24 cellular contexts compared by ENCODE assay signal in the genomic region with DNA sequence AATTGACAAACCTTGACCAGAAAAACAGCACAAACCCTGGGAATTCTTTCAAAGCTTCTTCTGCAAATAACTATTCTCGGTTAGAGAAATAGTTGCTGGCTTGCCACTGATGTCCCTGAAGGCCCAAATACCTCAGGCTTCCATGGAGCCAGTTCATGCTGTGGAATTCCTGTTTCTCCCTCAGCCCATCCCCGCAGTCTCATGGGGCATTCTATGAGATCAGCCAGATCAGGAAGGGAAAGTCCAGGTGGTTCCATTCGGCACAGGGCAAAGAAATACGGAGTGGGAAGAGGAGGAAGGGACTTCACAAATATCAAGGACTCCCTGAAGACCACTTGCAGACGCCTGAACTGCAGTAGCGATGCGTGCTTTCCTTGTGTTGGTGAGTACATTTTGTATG.
"Had no signal": no experiment of that assay in that cellular context is flagged by ENCODE, and none has a peak within 500 bp of the region (broad histone marks: within the 10 kb centered on the region; RNA-seq: fewer than 3 reads in every experiment).

No MANE protein-coding gene starts in this region.

- H3K9me3 Mint-ChIP-seq: activated B cell treated with CpG ODN at 0.5 μM for 24 hours; activated T-cell treated with anti-CD3 and anti-CD28 coated beads, Interleukin-2, amount 50 U/mL, for 4 hours; activated T-helper 2 cell treated with anti-CD3 and anti-CD28 coated beads, Interferon-gamma antibody, Interleukin-2, Interleukin-4, amounts not matched to agents 10 μg/mL and 5 μg/mL and 100 μg/mL, durations not matched to agents 14 hours and 24 hours and 36 hours; memory B cell; naive B cell had no signal

- H3K27ac Mint-ChIP-seq: activated B cell treated with CpG ODN at 0.5 μM for 24 hours; activated CD4-positive, alpha-beta T cell treated with anti-CD3 and anti-CD28 coated beads for 36 hours; activated naive CD8-positive, alpha-beta T cell; activated T-helper 2 cell treated with anti-CD3 and anti-CD28 coated beads, Interferon-gamma antibody, Interleukin-2, Interleukin-4, amounts not matched to agents 10 μg/mL and 5 μg/mL and 100 μg/mL, durations not matched to agents 14 hours and 24 hours and 36 hours; memory B cell; T-helper 17 cell had no signal

- FAIRE-seq: endometrium had no signal

- H3K27me3 ChIP-seq: tibial nerve had no signal

- H3K9me3 ChIP-seq: tibial nerve had no signal

- H3K27ac ChIP-seq: tibial nerve had no signal

- H3K4me3 Mint-ChIP-seq: activated B cell treated with CpG ODN at 0.5 μM for 24 hours; activated CD4-positive, alpha-beta T cell treated with anti-CD3 and anti-CD28 coated beads for 36 hours; activated naive CD8-positive, alpha-beta T cell; activated T-cell treated with anti-CD3 and anti-CD28 coated beads, Interleukin-2, amount 50 U/mL, for 4 hours; memory B cell; naive B cell; neural crest cell; T-helper 17 cell had no signal

- H3K4me1 ChIP-seq: tibial nerve had no signal

- H3K4me3 ChIP-seq: tibial nerve had no signal

- H3K36me3 ChIP-seq: tibial nerve had no signal

- H3K4me1 Mint-ChIP-seq: activated B cell treated with CpG ODN at 0.5 μM for 24 hours; activated CD4-positive, alpha-beta T cell treated with anti-CD3 and anti-CD28 coated beads for 36 hours; memory B cell; naive B cell; neural crest cell had no signal

- ATAC-seq: activated CD4-positive, alpha-beta T cell treated with anti-CD3 and anti-CD28 coated beads for 36 hours; activated T-cell treated with anti-CD3 and anti-CD28 coated beads, Interleukin-2, amount 50 U/mL, for 4 hours; stimulated activated naive CD8-positive, alpha-beta T cell treated with anti-CD3 and anti-CD28 coated beads, Interleukin-15, Interleukin-2, amounts not matched to agents 100 U/mL and 50 U/mL, for 24 hours; T-helper 17 cell had no signal

- H3K27me3 Mint-ChIP-seq: activated B cell treated with CpG ODN at 0.5 μM for 24 hours; activated CD4-positive, alpha-beta T cell treated with anti-CD3 and anti-CD28 coated beads for 36 hours; activated naive CD8-positive, alpha-beta T cell; memory B cell; naive B cell; T-helper 17 cell had no signal

- DNase-seq: activated B cell treated with CpG ODN at 0.5 μM for 24 hours; activated CD4-positive, alpha-beta T cell treated with anti-CD3 and anti-CD28 coated beads for 36 hours; activated CD4-positive, alpha-beta T cell treated with anti-CD3 and anti-CD28 coated beads, Interleukin-2, amount 50 U/mL, for 4 hours; activated CD8-positive, alpha-beta memory T cell treated with anti-CD3 and anti-CD28 coated beads for 24 hours; activated CD8-positive, alpha-beta memory T cell treated with anti-CD3 and anti-CD28 coated beads, Interleukin-2, amount 50 U/mL, for 4 hours; activated naive CD4-positive, alpha-beta T cell; activated T-cell treated with anti-CD3 and anti-CD28 coated beads, Interleukin-2, amount 50 U/mL, for 4 hours; foreskin melanocyte; glutamatergic neuron; naive B cell; occipital lobe; retina; stimulated activated CD4-positive, alpha-beta T cell treated with anti-CD3 and anti-CD28 coated beads, Interleukin-12 subunit alpha, Interleukin-12 subunit beta, amount 100 ng/mL, for 4 hours; stimulated activated CD4-positive, alpha-beta T cell treated with anti-CD3 and anti-CD28 coated beads, Interleukin-4, amount 100 ng/mL, for 4 hours; stimulated activated naive CD8-positive, alpha-beta T cell treated with anti-CD3 and anti-CD28 coated beads, Interleukin-15, Interleukin-2, amounts not matched to agents 100 U/mL and 50 U/mL, for 24 hours; substantia nigra; SW 1271; T-helper 17 cell had no signal
